ENCODE assay signal across 23 cellular contexts in the genomic region with DNA sequence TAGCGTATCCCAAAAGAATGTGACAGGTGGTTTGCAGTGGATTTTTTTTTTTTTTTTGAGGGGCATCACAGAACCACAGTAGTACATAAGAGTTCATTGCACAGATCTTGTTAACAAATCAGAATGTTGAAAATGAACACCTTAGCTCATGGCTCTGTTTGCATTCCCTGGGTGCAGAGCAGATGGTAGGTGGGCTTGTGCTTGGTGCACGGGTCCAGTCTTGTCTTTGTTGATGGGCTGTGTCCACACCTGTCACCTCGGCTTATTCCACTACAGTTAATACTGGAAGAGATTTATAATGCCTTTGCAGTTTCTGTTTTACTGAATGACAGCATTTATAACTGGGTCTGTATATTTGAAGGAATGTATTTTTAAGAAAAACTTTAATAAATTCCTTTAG.
"Had no signal": no experiment of that assay in that cellular context is flagged by ENCODE, and none has a peak within 500 bp of the region (broad histone marks: within the 10 kb centered on the region; RNA-seq: fewer than 3 reads in every experiment).

No MANE protein-coding gene starts in this region.

- H3K4me3 Mint-ChIP-seq: activated naive CD4-positive, alpha-beta T cell treated with anti-CD3 and anti-CD28 coated beads for 36 hours; activated T-helper 1 cell treated with anti-CD3 and anti-CD28 coated beads, Interleukin-12 subunit alpha, Interleukin-12 subunit beta, Interleukin-2, Interleukin-4 antibody, amounts not matched to agents 30 ng/mL and 10 ng/mL and 1 ng/mL, durations not matched to agents 14 hours and 24 hours and 36 hours; naive thymus-derived CD8-positive, alpha-beta T cell; neural crest cell; stimulated activated memory B cell treated with anti-CD40 and anti-IgM and Interleukin-4, amounts not matched to agents 10 μg/mL and 1 μg/mL and 100 μg/mL, for 72 hours; T-helper 2 cell treated with Interferon-gamma antibody and Interleukin-4, amounts not matched to agents 5 μg/mL and 100 μg/mL, for 36 hours had no signal

- H3K9me3 Mint-ChIP-seq: activated naive CD4-positive, alpha-beta T cell treated with anti-CD3 and anti-CD28 coated beads for 36 hours; activated T-helper 1 cell treated with anti-CD3 and anti-CD28 coated beads, Interleukin-12 subunit alpha, Interleukin-12 subunit beta, Interleukin-2, Interleukin-4 antibody, amounts not matched to agents 30 ng/mL and 10 ng/mL and 1 ng/mL, durations not matched to agents 14 hours and 24 hours and 36 hours; naive thymus-derived CD8-positive, alpha-beta T cell; neural crest cell; stimulated activated memory B cell treated with anti-CD40 and anti-IgM and Interleukin-4, amounts not matched to agents 10 μg/mL and 1 μg/mL and 100 μg/mL, for 72 hours; T-helper 2 cell treated with Interferon-gamma antibody and Interleukin-4, amounts not matched to agents 5 μg/mL and 100 μg/mL, for 36 hours had no signal

- H3K27me3 Mint-ChIP-seq: naive thymus-derived CD8-positive, alpha-beta T cell; stimulated activated memory B cell treated with anti-CD40 and anti-IgM and Interleukin-4, amounts not matched to agents 10 μg/mL and 1 μg/mL and 100 μg/mL, for 72 hours had no signal

- H3K27ac Mint-ChIP-seq: activated naive CD4-positive, alpha-beta T cell treated with anti-CD3 and anti-CD28 coated beads for 36 hours; activated T-helper 1 cell treated with anti-CD3 and anti-CD28 coated beads, Interleukin-12 subunit alpha, Interleukin-12 subunit beta, Interleukin-2, Interleukin-4 antibody, amounts not matched to agents 30 ng/mL and 10 ng/mL and 1 ng/mL, durations not matched to agents 14 hours and 24 hours and 36 hours; naive thymus-derived CD8-positive, alpha-beta T cell; stimulated activated memory B cell treated with anti-CD40 and anti-IgM and Interleukin-4, amounts not matched to agents 10 μg/mL and 1 μg/mL and 100 μg/mL, for 72 hours; T-helper 2 cell treated with Interferon-gamma antibody and Interleukin-4, amounts not matched to agents 5 μg/mL and 100 μg/mL, for 36 hours had no signal

- H3K4me1 Mint-ChIP-seq: neural crest cell had no signal

- DNase-seq: activated CD4-positive, alpha-beta T cell treated with anti-CD3 and anti-CD28 coated beads for 4 hours; activated CD4-positive, alpha-beta T cell treated with anti-CD3 and anti-CD28 coated beads, Interleukin-2, amount 50 U/mL, for 48 hours; activated CD4-positive, CD25-positive, alpha-beta regulatory T cell; activated CD8-positive, alpha-beta memory T cell treated with anti-CD3 and anti-CD28 coated beads for 24 hours; activated effector memory CD4-positive, alpha-beta T cell treated with anti-CD3 and anti-CD28 coated beads, Interleukin-2, amount 50 U/mL, for 16 hours; activated naive CD4-positive, alpha-beta T cell treated with anti-CD3 and anti-CD28 coated beads for 36 hours; amygdala; effector CD8-positive, alpha-beta T cell; left lung; lower lobe of right lung; mesenchymal stem cell; naive thymus-derived CD8-positive, alpha-beta T cell; nucleus accumbens; psoas muscle; stimulated activated CD4-positive, alpha-beta T cell treated with anti-CD3 and anti-CD28 coated beads, Interleukin-1b, Interleukin-23, amount 100 ng/mL, for 48 hours; stimulated activated CD4-positive, alpha-beta T cell treated with anti-CD3 and anti-CD28 coated beads, Interleukin-4, amount 100 ng/mL, for 4 hours; stimulated activated CD8-positive, alpha-beta memory T cell treated with anti-CD3 and anti-CD28 coated beads, Interleukin-4, amount 100 ng/mL, for 48 hours; tibial artery; upper lobe of right lung had no signal
